ENCODE assay signal across 1 cellular context in the genomic region with DNA sequence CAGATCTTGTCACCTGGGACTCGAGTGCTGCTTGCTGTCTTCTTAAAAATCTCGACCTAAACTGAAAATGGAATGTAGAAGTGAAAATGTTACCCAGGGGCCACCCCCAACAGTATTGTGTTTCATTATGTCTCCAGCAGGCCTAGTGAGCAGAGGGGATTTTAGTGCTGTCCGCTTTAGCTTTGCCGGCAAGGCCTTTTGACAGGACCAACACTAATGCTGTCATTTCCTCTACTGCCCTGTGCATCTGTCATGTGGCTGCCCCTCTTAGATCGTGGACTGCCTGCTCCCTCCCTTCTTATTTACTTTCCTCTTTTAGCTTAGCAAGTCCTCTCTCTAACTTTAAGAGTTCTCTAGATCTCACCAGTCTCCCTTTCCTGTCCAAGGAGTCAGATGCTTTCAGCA.
TF ChIP-seq lines count a peak whose summit lies in the region.

No MANE protein-coding gene starts in this region.

TF ChIP-seq in GM12878, 131 proteins besides CTCF, POLR2A, EP300 and RAD21 (continued from another document and continues in another):
- TF ChIP-seq, protein P1, sequence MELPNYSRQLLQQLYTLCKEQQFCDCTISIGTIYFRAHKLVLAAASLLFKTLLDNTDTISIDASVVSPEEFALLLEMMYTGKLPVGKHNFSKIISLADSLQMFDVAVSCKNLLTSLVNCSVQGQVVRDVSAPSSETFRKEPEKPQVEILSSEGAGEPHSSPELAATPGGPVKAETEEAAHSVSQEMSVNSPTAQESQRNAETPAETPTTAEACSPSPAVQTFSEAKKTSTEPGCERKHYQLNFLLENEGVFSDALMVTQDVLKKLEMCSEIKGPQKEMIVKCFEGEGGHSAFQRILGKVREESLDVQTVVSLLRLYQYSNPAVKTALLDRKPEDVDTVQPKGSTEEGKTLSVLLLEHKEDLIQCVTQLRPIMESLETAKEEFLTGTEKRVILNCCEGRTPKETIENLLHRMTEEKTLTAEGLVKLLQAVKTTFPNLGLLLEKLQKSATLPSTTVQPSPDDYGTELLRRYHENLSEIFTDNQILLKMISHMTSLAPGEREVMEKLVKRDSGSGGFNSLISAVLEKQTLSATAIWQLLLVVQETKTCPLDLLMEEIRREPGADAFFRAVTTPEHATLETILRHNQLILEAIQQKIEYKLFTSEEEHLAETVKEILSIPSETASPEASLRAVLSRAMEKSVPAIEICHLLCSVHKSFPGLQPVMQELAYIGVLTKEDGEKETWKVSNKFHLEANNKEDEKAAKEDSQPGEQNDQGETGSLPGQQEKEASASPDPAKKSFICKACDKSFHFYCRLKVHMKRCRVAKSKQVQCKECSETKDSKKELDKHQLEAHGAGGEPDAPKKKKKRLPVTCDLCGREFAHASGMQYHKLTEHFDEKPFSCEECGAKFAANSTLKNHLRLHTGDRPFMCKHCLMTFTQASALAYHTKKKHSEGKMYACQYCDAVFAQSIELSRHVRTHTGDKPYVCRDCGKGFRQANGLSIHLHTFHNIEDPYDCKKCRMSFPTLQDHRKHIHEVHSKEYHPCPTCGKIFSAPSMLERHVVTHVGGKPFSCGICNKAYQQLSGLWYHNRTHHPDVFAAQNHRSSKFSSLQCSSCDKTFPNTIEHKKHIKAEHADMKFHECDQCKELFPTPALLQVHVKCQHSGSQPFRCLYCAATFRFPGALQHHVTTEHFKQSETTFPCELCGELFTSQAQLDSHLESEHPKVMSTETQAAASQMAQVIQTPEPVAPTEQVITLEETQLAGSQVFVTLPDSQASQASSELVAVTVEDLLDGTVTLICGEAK (IDR thresholded peaks at IDR 0.05; ENCODE audit: borderline replicate concordance) = peak; percentile 27; the same call in 1 of the 2 replicates
- TF ChIP-seq IKZF2 (IDR thresholded peaks at IDR 0.05) (no peak; a peak in 1 of 4 replicates), ETV6 (conservative IDR thresholded peaks at IDR 0.05 in 1 of 2, IDR thresholded peaks at IDR 0.05 in 1 of 2; ENCODE audit: borderline replicate concordance in 1 of 2, low read depth in 1 of 2) (peak in 1 of 2 experiments; percentile 70; a peak in 1 of 4 replicates), ZNF217 (IDR thresholded peaks at IDR 0.05) (no peak), HCFC1 (IDR thresholded peaks at IDR 0.05; ENCODE audit: low read length) (no peak), EZH2 (IDR thresholded peaks at IDR 0.05; ENCODE audit: borderline replicate concordance, control insufficient read depth, low read depth, low read length) (no peak), MYC (IDR thresholded peaks at IDR 0.05; ENCODE audit: insufficient read depth, insufficient read length, insufficient replicate concordance, low read length, severe bottlenecking) (no peak), CBX3 (IDR thresholded peaks at IDR 0.05; ENCODE audit: borderline replicate concordance, low read depth) (no peak), EGR1 (IDR thresholded peaks at IDR 0.05; ENCODE audit: borderline replicate concordance in 1 of 2, low read depth in 2 of 2, low read length in 2 of 2) (no peak), ESRRA (IDR thresholded peaks at IDR 0.05; ENCODE audit: low read length) (no peak), RUNX3 (IDR thresholded peaks at IDR 0.05; ENCODE audit: low read length) (peak; percentile 72; the same call in 1 of the 2 replicates), MYB (IDR thresholded peaks at IDR 0.05; ENCODE audit: borderline replicate concordance, low read depth, low read length) (no peak), RCOR1 (conservative IDR thresholded peaks at IDR 0.05; ENCODE audit: low read depth, low read length) (peak; percentile 97), MTA2 (IDR thresholded peaks at IDR 0.05; ENCODE audit: low read depth) (peak; percentile 77)
- TF ChIP-seq, protein P2, sequence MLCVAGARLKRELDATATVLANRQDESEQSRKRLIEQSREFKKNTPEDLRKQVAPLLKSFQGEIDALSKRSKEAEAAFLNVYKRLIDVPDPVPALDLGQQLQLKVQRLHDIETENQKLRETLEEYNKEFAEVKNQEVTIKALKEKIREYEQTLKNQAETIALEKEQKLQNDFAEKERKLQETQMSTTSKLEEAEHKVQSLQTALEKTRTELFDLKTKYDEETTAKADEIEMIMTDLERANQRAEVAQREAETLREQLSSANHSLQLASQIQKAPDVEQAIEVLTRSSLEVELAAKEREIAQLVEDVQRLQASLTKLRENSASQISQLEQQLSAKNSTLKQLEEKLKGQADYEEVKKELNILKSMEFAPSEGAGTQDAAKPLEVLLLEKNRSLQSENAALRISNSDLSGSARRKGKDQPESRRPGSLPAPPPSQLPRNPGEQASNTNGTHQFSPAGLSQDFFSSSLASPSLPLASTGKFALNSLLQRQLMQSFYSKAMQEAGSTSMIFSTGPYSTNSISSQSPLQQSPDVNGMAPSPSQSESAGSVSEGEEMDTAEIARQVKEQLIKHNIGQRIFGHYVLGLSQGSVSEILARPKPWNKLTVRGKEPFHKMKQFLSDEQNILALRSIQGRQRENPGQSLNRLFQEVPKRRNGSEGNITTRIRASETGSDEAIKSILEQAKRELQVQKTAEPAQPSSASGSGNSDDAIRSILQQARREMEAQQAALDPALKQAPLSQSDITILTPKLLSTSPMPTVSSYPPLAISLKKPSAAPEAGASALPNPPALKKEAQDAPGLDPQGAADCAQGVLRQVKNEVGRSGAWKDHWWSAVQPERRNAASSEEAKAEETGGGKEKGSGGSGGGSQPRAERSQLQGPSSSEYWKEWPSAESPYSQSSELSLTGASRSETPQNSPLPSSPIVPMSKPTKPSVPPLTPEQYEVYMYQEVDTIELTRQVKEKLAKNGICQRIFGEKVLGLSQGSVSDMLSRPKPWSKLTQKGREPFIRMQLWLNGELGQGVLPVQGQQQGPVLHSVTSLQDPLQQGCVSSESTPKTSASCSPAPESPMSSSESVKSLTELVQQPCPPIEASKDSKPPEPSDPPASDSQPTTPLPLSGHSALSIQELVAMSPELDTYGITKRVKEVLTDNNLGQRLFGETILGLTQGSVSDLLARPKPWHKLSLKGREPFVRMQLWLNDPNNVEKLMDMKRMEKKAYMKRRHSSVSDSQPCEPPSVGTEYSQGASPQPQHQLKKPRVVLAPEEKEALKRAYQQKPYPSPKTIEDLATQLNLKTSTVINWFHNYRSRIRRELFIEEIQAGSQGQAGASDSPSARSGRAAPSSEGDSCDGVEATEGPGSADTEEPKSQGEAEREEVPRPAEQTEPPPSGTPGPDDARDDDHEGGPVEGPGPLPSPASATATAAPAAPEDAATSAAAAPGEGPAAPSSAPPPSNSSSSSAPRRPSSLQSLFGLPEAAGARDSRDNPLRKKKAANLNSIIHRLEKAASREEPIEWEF (IDR thresholded peaks at IDR 0.05; ENCODE audit: insufficient replicate concordance, low read depth, low read length) = no peak
- TF ChIP-seq, protein P3, sequence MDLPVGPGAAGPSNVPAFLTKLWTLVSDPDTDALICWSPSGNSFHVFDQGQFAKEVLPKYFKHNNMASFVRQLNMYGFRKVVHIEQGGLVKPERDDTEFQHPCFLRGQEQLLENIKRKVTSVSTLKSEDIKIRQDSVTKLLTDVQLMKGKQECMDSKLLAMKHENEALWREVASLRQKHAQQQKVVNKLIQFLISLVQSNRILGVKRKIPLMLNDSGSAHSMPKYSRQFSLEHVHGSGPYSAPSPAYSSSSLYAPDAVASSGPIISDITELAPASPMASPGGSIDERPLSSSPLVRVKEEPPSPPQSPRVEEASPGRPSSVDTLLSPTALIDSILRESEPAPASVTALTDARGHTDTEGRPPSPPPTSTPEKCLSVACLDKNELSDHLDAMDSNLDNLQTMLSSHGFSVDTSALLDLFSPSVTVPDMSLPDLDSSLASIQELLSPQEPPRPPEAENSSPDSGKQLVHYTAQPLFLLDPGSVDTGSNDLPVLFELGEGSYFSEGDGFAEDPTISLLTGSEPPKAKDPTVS (IDR thresholded peaks at IDR 0.05; ENCODE audit: low read depth, low read length) = no peak
- TF ChIP-seq, protein P4, sequence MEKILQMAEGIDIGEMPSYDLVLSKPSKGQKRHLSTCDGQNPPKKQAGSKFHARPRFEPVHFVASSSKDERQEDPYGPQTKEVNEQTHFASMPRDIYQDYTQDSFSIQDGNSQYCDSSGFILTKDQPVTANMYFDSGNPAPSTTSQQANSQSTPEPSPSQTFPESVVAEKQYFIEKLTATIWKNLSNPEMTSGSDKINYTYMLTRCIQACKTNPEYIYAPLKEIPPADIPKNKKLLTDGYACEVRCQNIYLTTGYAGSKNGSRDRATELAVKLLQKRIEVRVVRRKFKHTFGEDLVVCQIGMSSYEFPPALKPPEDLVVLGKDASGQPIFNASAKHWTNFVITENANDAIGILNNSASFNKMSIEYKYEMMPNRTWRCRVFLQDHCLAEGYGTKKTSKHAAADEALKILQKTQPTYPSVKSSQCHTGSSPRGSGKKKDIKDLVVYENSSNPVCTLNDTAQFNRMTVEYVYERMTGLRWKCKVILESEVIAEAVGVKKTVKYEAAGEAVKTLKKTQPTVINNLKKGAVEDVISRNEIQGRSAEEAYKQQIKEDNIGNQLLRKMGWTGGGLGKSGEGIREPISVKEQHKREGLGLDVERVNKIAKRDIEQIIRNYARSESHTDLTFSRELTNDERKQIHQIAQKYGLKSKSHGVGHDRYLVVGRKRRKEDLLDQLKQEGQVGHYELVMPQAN (conservative IDR thresholded peaks at IDR 0.05) = no peak
- TF ChIP-seq, protein P5, sequence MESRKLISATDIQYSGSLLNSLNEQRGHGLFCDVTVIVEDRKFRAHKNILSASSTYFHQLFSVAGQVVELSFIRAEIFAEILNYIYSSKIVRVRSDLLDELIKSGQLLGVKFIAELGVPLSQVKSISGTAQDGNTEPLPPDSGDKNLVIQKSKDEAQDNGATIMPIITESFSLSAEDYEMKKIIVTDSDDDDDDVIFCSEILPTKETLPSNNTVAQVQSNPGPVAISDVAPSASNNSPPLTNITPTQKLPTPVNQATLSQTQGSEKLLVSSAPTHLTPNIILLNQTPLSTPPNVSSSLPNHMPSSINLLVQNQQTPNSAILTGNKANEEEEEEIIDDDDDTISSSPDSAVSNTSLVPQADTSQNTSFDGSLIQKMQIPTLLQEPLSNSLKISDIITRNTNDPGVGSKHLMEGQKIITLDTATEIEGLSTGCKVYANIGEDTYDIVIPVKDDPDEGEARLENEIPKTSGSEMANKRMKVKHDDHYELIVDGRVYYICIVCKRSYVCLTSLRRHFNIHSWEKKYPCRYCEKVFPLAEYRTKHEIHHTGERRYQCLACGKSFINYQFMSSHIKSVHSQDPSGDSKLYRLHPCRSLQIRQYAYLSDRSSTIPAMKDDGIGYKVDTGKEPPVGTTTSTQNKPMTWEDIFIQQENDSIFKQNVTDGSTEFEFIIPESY (IDR thresholded peaks at IDR 0.05) = no peak
- TF ChIP-seq, protein P6, sequence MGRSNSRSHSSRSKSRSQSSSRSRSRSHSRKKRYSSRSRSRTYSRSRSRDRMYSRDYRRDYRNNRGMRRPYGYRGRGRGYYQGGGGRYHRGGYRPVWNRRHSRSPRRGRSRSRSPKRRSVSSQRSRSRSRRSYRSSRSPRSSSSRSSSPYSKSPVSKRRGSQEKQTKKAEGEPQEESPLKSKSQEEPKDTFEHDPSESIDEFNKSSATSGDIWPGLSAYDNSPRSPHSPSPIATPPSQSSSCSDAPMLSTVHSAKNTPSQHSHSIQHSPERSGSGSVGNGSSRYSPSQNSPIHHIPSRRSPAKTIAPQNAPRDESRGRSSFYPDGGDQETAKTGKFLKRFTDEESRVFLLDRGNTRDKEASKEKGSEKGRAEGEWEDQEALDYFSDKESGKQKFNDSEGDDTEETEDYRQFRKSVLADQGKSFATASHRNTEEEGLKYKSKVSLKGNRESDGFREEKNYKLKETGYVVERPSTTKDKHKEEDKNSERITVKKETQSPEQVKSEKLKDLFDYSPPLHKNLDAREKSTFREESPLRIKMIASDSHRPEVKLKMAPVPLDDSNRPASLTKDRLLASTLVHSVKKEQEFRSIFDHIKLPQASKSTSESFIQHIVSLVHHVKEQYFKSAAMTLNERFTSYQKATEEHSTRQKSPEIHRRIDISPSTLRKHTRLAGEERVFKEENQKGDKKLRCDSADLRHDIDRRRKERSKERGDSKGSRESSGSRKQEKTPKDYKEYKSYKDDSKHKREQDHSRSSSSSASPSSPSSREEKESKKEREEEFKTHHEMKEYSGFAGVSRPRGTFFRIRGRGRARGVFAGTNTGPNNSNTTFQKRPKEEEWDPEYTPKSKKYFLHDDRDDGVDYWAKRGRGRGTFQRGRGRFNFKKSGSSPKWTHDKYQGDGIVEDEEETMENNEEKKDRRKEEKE (IDR thresholded peaks at IDR 0.05) = no peak
- TF ChIP-seq, protein P7, sequence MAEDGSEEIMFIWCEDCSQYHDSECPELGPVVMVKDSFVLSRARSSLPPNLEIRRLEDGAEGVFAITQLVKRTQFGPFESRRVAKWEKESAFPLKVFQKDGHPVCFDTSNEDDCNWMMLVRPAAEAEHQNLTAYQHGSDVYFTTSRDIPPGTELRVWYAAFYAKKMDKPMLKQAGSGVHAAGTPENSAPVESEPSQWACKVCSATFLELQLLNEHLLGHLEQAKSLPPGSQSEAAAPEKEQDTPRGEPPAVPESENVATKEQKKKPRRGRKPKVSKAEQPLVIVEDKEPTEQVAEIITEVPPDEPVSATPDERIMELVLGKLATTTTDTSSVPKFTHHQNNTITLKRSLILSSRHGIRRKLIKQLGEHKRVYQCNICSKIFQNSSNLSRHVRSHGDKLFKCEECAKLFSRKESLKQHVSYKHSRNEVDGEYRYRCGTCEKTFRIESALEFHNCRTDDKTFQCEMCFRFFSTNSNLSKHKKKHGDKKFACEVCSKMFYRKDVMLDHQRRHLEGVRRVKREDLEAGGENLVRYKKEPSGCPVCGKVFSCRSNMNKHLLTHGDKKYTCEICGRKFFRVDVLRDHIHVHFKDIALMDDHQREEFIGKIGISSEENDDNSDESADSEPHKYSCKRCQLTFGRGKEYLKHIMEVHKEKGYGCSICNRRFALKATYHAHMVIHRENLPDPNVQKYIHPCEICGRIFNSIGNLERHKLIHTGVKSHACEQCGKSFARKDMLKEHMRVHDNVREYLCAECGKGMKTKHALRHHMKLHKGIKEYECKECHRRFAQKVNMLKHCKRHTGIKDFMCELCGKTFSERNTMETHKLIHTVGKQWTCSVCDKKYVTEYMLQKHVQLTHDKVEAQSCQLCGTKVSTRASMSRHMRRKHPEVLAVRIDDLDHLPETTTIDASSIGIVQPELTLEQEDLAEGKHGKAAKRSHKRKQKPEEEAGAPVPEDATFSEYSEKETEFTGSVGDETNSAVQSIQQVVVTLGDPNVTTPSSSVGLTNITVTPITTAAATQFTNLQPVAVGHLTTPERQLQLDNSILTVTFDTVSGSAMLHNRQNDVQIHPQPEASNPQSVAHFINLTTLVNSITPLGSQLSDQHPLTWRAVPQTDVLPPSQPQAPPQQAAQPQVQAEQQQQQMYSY (CRISPR knock-in tag; IDR thresholded peaks at IDR 0.05) = no peak
- TF ChIP-seq, protein P8, sequence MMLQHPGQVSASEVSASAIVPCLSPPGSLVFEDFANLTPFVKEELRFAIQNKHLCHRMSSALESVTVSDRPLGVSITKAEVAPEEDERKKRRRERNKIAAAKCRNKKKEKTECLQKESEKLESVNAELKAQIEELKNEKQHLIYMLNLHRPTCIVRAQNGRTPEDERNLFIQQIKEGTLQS (IDR thresholded peaks at IDR 0.05; ENCODE audit: borderline replicate concordance, extremely low read depth, low read depth, low read length) = no peak
